Comparison of ENCODE assay signal across 15 cellular contexts in genomic region chr21:39390212-39390765, GRCh38. TPM values are rescaled to one million over a fixed set of nuclear protein-coding genes. Genes with fewer than 3 reads are reported as not detected.
"Had no signal": no experiment of that assay in that cellular context is flagged by ENCODE, and none has a peak within 500 bp of the region (broad histone marks: within the 10 kb centered on the region; RNA-seq: fewer than 3 reads in every experiment).

No MANE protein-coding gene starts in this region.

- H3K9me3 Mint-ChIP-seq: activated CD4-positive, alpha-beta memory T cell treated with anti-CD3 and anti-CD28 coated beads, Interleukin-2, amount 10 ng/mL, durations not matched to agents 7 days and 5 days; activated naive CD4-positive, alpha-beta T cell treated with anti-CD3 and anti-CD28 coated beads, Interleukin-2, amount 10 ng/mL, durations not matched to agents 7 days and 5 days; activated T-cell treated with anti-CD3 and anti-CD28 coated beads, Interleukin-2, amount 50 U/mL, for 24 hours had no signal

- H3K27me3 Mint-ChIP-seq: activated CD4-positive, alpha-beta memory T cell treated with anti-CD3 and anti-CD28 coated beads, Interleukin-2, amount 10 ng/mL, durations not matched to agents 7 days and 5 days; activated CD4-positive, alpha-beta T cell treated with anti-CD3 and anti-CD28 coated beads for 36 hours; activated naive CD4-positive, alpha-beta T cell treated with anti-CD3 and anti-CD28 coated beads, Interleukin-2, amount 10 ng/mL, durations not matched to agents 7 days and 5 days; activated T-cell treated with anti-CD3 and anti-CD28 coated beads, Interleukin-2, amount 50 U/mL, for 24 hours had no signal

- H3K27ac ChIP-seq: colonic mucosa, esophagus muscularis mucosa, pancreas, tibial artery, vagina had no signal

- H3K4me3 ChIP-seq: colonic mucosa, esophagus muscularis mucosa, lung, pancreas, tibial artery, vagina had no signal

- H3K27ac Mint-ChIP-seq: activated CD4-positive, alpha-beta memory T cell treated with anti-CD3 and anti-CD28 coated beads, Interleukin-2, amount 10 ng/mL, durations not matched to agents 7 days and 5 days; activated CD4-positive, alpha-beta T cell treated with anti-CD3 and anti-CD28 coated beads for 36 hours; activated naive CD4-positive, alpha-beta T cell treated with anti-CD3 and anti-CD28 coated beads, Interleukin-2, amount 10 ng/mL, durations not matched to agents 7 days and 5 days; activated T-cell treated with anti-CD3 and anti-CD28 coated beads, Interleukin-2, amount 50 U/mL, for 24 hours had no signal

- DNase-seq: activated CD4-positive, alpha-beta memory T cell treated with anti-CD3 and anti-CD28 coated beads, Interleukin-2, amount 10 ng/mL, durations not matched to agents 7 days and 5 days; activated CD4-positive, alpha-beta T cell treated with anti-CD3 and anti-CD28 coated beads for 36 hours; activated naive CD4-positive, alpha-beta T cell treated with anti-CD3 and anti-CD28 coated beads, Interleukin-2, amount 10 ng/mL, durations not matched to agents 7 days and 5 days; activated T-cell treated with anti-CD3 and anti-CD28 coated beads, Interleukin-2, amount 50 U/mL, for 24 hours; central memory CD4-positive, alpha-beta T cell; colonic mucosa; foreskin fibroblast; midbrain; pancreas; stimulated activated CD4-positive, alpha-beta T cell treated with anti-CD3 and anti-CD28 coated beads, Interleukin-1b, Interleukin-23, amount 100 ng/mL, for 48 hours; T1000; tibial artery had no signal

- ATAC-seq: activated CD4-positive, alpha-beta T cell treated with anti-CD3 and anti-CD28 coated beads for 36 hours; pancreas had no signal

- H3K9me3 ChIP-seq: colonic mucosa, esophagus muscularis mucosa, pancreas, tibial artery, vagina had no signal

- H3K4me3 Mint-ChIP-seq: activated CD4-positive, alpha-beta memory T cell treated with anti-CD3 and anti-CD28 coated beads, Interleukin-2, amount 10 ng/mL, durations not matched to agents 7 days and 5 days; activated CD4-positive, alpha-beta T cell treated with anti-CD3 and anti-CD28 coated beads for 36 hours; activated naive CD4-positive, alpha-beta T cell treated with anti-CD3 and anti-CD28 coated beads, Interleukin-2, amount 10 ng/mL, durations not matched to agents 7 days and 5 days; activated T-cell treated with anti-CD3 and anti-CD28 coated beads, Interleukin-2, amount 50 U/mL, for 24 hours had no signal

- FAIRE-seq: pancreas had no signal

- H3K27me3 ChIP-seq: colonic mucosa, esophagus muscularis mucosa, pancreas, tibial artery, vagina had no signal

RNA-seq across cellular contexts. Expression of gene LCA5L, which starts 55.3 kb away (rescaled TPM):
- total RNA-seq: activated CD4-positive, alpha-beta memory T cell treated with anti-CD3 and anti-CD28 coated beads, Interleukin-2, amount 10 ng/mL, durations not matched to agents 7 days and 5 days; vagina had no signal
